Comparison of ENCODE assay signal across 18 cellular contexts in the genomic region with DNA sequence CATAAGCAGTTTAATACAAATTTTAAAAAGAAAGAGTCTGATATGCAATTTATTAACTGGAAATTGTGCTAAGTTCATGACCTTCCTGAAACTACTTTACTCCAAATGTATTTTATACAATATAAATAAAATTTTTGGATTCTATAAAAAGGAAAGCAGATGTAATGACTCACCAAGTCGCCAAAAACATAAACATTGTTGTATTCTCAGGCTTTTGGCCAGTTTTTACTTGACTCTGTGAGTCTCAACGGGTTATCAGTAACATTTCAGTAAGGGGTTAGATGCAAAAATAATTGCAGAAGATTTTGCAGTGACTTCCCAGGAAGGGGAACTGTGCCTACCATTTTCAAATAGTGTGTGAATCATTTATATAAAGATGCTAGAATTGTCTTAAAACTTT.
"Had no signal": no experiment of that assay in that cellular context is flagged by ENCODE, and none has a peak within 500 bp of the region (broad histone marks: within the 10 kb centered on the region; RNA-seq: fewer than 3 reads in every experiment).

No MANE protein-coding gene starts in this region.

- H3K27ac ChIP-seq: heart left ventricle, lower lobe of right lung, neural progenitor cell, ovary, tibial nerve, vagina had no signal

- H3K27ac Mint-ChIP-seq: activated B cell treated with CpG ODN at 0.5 μM for 24 hours; activated CD8-positive, alpha-beta T cell treated with anti-CD3 and anti-CD28 coated beads for 36 hours; activated naive CD8-positive, alpha-beta T cell; neural progenitor cell had no signal

- H3K9me3 Mint-ChIP-seq: neural progenitor cell had no signal

- H3K27me3 Mint-ChIP-seq: activated B cell treated with CpG ODN at 0.5 μM for 24 hours; activated CD8-positive, alpha-beta T cell treated with anti-CD3 and anti-CD28 coated beads for 36 hours; activated naive CD8-positive, alpha-beta T cell had no signal

- H3K27me3 ChIP-seq: heart left ventricle, neural progenitor cell, ovary, tibial nerve, vagina had no signal

- H3K4me1 Mint-ChIP-seq: activated B cell treated with CpG ODN at 0.5 μM for 24 hours had no signal

- H3K36me3 ChIP-seq: heart left ventricle, lower lobe of right lung, neural progenitor cell, ovary, tibial nerve, vagina had no signal

- DNase-seq: activated B cell treated with CpG ODN at 0.5 μM for 24 hours; activated CD4-positive, alpha-beta T cell treated with anti-CD3 and anti-CD28 coated beads for 48 hours; activated CD8-positive, alpha-beta T cell treated with anti-CD3 and anti-CD28 coated beads for 36 hours; activated effector memory CD4-positive, alpha-beta T cell treated with anti-CD3 and anti-CD28 coated beads, Interleukin-2, amount 50 U/mL, for 16 hours; activated T-cell treated with anti-CD3 and anti-CD28 coated beads, Interleukin-2, amount 50 U/mL, for 48 hours; heart left ventricle; left cardiac atrium; lower lobe of right lung; ovary; stimulated activated CD4-positive, alpha-beta T cell treated with anti-CD3 and anti-CD28 coated beads, Interleukin-4, amount 100 ng/mL, for 4 hours; stimulated activated CD8-positive, alpha-beta memory T cell treated with anti-CD3 and anti-CD28 coated beads, Interleukin-4, amount 100 ng/mL, for 48 hours; stimulated activated naive CD4-positive, alpha-beta T cell treated with Interleukin-2 at 50 U/mL for 16 hours; substantia nigra; SW 1271 had no signal

- H3K4me3 Mint-ChIP-seq: activated B cell treated with CpG ODN at 0.5 μM for 24 hours; activated CD8-positive, alpha-beta T cell treated with anti-CD3 and anti-CD28 coated beads for 36 hours; activated naive CD8-positive, alpha-beta T cell; neural progenitor cell had no signal

- H3K36me3 Mint-ChIP-seq: activated naive CD8-positive, alpha-beta T cell; neural progenitor cell had no signal

- H3K4me3 ChIP-seq: heart left ventricle, lower lobe of right lung, neural progenitor cell, ovary, tibial nerve, vagina had no signal
